Comparison of ENCODE assay signal across 8 cellular contexts in genomic region chr14:54564071-54564798, GRCh38. TPM values are rescaled to one million over a fixed set of nuclear protein-coding genes. Genes with fewer than 3 reads are reported as not detected.
A peak's percentile ranks its signal among the peaks of the same experiment; 100 is the strongest.
DNase-seq lines count a peak whose midpoint lies in the region; ATAC-seq lines count a peak whose summit lies in the region.

No MANE protein-coding gene starts in this region.

- H3K9me3 ChIP-seq in neuronal stem cell (replicated peaks in 1 of 2; ENCODE audit: control insufficient read depth in 2 of 2, insufficient read depth in 1 of 2, low read depth in 1 of 2, low read length in 2 of 2), result no peaks in the 10 kb centered on the region

- peaks cover 10 to 21% of the 10 kb centered on the region in 2 donors for H3K4me1 ChIP-seq in neuronal stem cell (ENCODE audit: control insufficient read depth in 2 of 2, insufficient read depth in 1 of 2, low read depth in 1 of 2, low read length in 2 of 2)

- H3K18ac ChIP-seq in neuronal stem cell (ENCODE audit: low read length), result no peak overlapping the region

- no peak overlapping the region for H2BK15ac ChIP-seq in neuronal stem cell (ENCODE audit: low read length)

- no peak overlapping the region for H3K23ac ChIP-seq in neuronal stem cell (ENCODE audit: low read depth, low read length, poor library complexity)

- peaks cover 5% of the 10 kb centered on the region for H3K79me1 ChIP-seq in neuronal stem cell (ENCODE audit: low read depth, low read length)

- H2AFZ ChIP-seq in neuronal stem cell (ENCODE audit: low read length), result peak overlapping the region; percentile 97

- no peak overlapping the region for H2AK5ac ChIP-seq in neuronal stem cell (ENCODE audit: low read depth, low read length)

- H3K14ac ChIP-seq in neuronal stem cell (ENCODE audit: low read length), result no peak overlapping the region

- H3K36me3 ChIP-seq in neuronal stem cell (replicated peaks in 1 of 2; ENCODE audit: control insufficient read depth in 2 of 2, insufficient read depth in 2 of 2, low read length in 2 of 2), result no peaks in the 10 kb centered on the region

- H3K4me3 ChIP-seq in Jurkat, Clone E6-1 (ENCODE audit: low read length), result no peak overlapping the region
- peak overlapping the region in 1 of 2 donors; percentile 74 for H3K4me3 ChIP-seq in neuronal stem cell (ENCODE audit: low read length in 2 of 2)

- peak; percentile 76 for DNase-seq in ELR (ENCODE audit: low read depth)
- DNase-seq in Jurkat, Clone E6-1 (ENCODE audit: low read depth, low spot score), result peak; percentile 62
- peak; percentile 50 for DNase-seq in SK-MEL-5 (ENCODE audit: low read depth, low spot score)
- DNase-seq in epithelial cell of prostate (ENCODE audit: low read depth, low spot score), result no peak
- peak; percentile 29 for DNase-seq in neuronal stem cell (ENCODE audit: low spot score)
- DNase-seq in activated CD8-positive, alpha-beta memory T cell treated with anti-CD3 and anti-CD28 coated beads for 24 hours, result no peak

- WGBS in neuronal stem cell (ENCODE audit: extremely low coverage in 2 of 2, insufficient read length in 2 of 2, insufficient replicate concordance in 1 of 2), 2 donors, result no CpG with 5 or more reads among the region's 9 CpGs

- in situ Hi-C loops in SK-MEL-5 (cut with HindIII; ENCODE audit: low pct_unique_long_range_greater_than_20kb, low sequenced_read_pairs), result no loop called here

- H3K9ac ChIP-seq in neuronal stem cell (ENCODE audit: low read depth, low read length, poor library complexity), result no peak overlapping the region

- H2BK120ac ChIP-seq in neuronal stem cell (ENCODE audit: low read depth, low read length), result no peak overlapping the region

- peak overlapping the region; percentile 95 for H3K4me2 ChIP-seq in neuronal stem cell (ENCODE audit: insufficient read depth, low read length, poor library complexity, severe bottlenecking)

- peaks cover 0 to 6% (median 0%) of the 10 kb centered on the region in 3 experiments for H3K27me3 ChIP-seq in neuronal stem cell (ENCODE audit: control insufficient read depth in 3 of 3, insufficient read depth in 3 of 3, low read depth in 1 of 3, low read length in 3 of 3)

- H3K4ac ChIP-seq in neuronal stem cell (ENCODE audit: low read length), result no peak overlapping the region

- H2BK5ac ChIP-seq in neuronal stem cell (ENCODE audit: low read length), result no peak overlapping the region

- H2BK12ac ChIP-seq in neuronal stem cell (ENCODE audit: low read length), result no peak overlapping the region

- H4K91ac ChIP-seq in neuronal stem cell (ENCODE audit: low read depth, low read length, poor library complexity), result no peak overlapping the region

- peak overlapping the region; percentile 95 for H3K27ac ChIP-seq in epithelial cell of prostate
- H3K27ac ChIP-seq in neuronal stem cell (replicated peaks; ENCODE audit: low read length), result no peak overlapping the region

- H4K8ac ChIP-seq in neuronal stem cell (ENCODE audit: low read depth, low read length), result no peak overlapping the region

- ATAC-seq in HG03095 (IDR thresholded peaks at IDR 0.05; ENCODE audit: unreplicated experiment), result no peak
- no peak for ATAC-seq in HG03039 (IDR thresholded peaks at IDR 0.05; ENCODE audit: unreplicated experiment)

RNA-seq across cellular contexts. Expression of gene SAMD4A, which starts 2.7 kb away (rescaled TPM):
- polyA plus RNA-seq in Jurkat, Clone E6-1 (2012; ENCODE audit: insufficient read depth, insufficient read length), result 2.8 TPM
- 16.2 and 18.0 TPM in 2 replicates for total RNA-seq in SK-MEL-5 (2014; rRNA removed; shearing (Covaris generic))
- 11.5 and 21.7 TPM in 2 replicates for polyA plus RNA-seq in SK-MEL-5 (2015; cell fraction: cytosol; rRNA removed)
- polyA plus RNA-seq in SK-MEL-5 (2015; cell fraction: nucleus; rRNA removed), result 32.7 and 55.1 TPM in 2 replicates
- 5.1 TPM for polyA plus RNA-seq in neuronal stem cell (2013, experiment 1 of 2)
- 6.0 TPM for polyA plus RNA-seq in neuronal stem cell (2013, experiment 2 of 2)

RNA-seq across cellular contexts. Expression of gene CGRRF1, which starts 54.5 kb away (rescaled TPM):
- polyA plus RNA-seq in Jurkat, Clone E6-1 (2012; ENCODE audit: insufficient read depth, insufficient read length), result 18.8 TPM
- total RNA-seq in SK-MEL-5 (2014; rRNA removed; shearing (Covaris generic)), result 17.1 and 19.3 TPM in 2 replicates
- 5.0 and 5.3 TPM in 2 replicates for polyA plus RNA-seq in SK-MEL-5 (2015; cell fraction: cytosol; rRNA removed)
- polyA plus RNA-seq in SK-MEL-5 (2015; cell fraction: nucleus; rRNA removed), result 14.9 and 15.7 TPM in 2 replicates
- polyA plus RNA-seq in neuronal stem cell (2013, experiment 1 of 2), result 18.5 TPM
- polyA plus RNA-seq in neuronal stem cell (2013, experiment 2 of 2), result 20.2 TPM

Comparison
In these comparisons a context has a peak if more than half of its experiments do, and no peak if none do; other contexts are left out.
1. DNase-seq: peak in ELR (single experiment), Jurkat, Clone E6-1 (single experiment), SK-MEL-5 (single experiment) and neuronal stem cell (single experiment); none in epithelial cell of prostate (single experiment) and activated CD8-positive, alpha-beta memory T cell treated with anti-CD3 and anti-CD28 coated beads for 24 hours (single experiment).